Comparison of ENCODE assay signal across 8 cellular contexts in the genomic region with DNA sequence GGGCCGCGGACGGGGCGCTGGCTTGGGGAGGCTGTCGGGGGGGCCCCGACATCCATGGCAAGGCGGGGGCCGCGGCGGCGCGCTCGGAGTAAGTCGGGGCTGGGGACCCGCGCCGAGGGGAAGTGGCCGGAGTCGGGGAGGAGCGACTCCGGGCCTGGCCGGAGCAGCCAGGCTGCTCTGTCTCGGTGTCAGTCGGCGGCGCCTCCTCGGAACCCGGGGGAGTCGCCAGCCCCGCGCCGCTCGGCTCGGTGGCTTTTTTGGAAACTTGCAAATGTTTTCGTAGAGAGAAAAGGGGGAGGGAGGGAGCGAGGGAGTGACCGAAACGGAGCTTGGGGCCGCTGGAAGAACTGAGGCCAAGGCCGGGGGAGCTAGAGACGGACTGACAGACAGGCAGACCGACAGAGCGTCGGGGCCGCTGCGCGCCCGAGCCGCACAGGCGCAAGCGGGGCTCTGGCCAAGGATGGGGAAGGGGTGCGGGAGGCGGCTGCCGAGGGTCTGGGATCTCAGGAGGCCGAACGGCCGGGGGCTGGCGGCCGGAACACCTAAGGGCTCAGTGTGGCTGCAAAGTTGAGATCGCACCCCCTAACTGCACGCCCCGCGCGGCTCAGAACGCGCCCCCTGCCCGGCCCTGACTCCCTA.
DNase-seq lines count a peak whose midpoint lies in the region; ATAC-seq lines count a peak whose summit lies in the region.

No MANE protein-coding gene starts in this region.

- peaks cover 79% of the 10 kb centered on the region for H3K27me3 Mint-ChIP-seq in stimulated activated memory B cell treated with anti-CD40 and anti-IgM and Interleukin-4, amounts not matched to agents 10 μg/mL and 1 μg/mL and 100 μg/mL, for 72 hours

- peaks cover 22% of the 10 kb centered on the region for H3K4me1 Mint-ChIP-seq in stimulated activated memory B cell treated with anti-CD40 and anti-IgM and Interleukin-4, amounts not matched to agents 10 μg/mL and 1 μg/mL and 100 μg/mL, for 72 hours

- ATAC-seq in stimulated activated memory B cell treated with anti-CD40 and anti-IgM and Interleukin-4, amounts not matched to agents 10 μg/mL and 1 μg/mL and 100 μg/mL, for 72 hours, result peak; percentile 18

- DNase-seq in stimulated activated CD4-positive, alpha-beta T cell treated with anti-CD3 and anti-CD28 coated beads, Interleukin-4, amount 100 ng/mL, for 1 hour, result peak; percentile 6
- DNase-seq in stimulated activated CD4-positive, alpha-beta T cell treated with anti-CD3 and anti-CD28 coated beads, Interleukin-1b, Interleukin-23, amount 100 ng/mL, for 48 hours, result no peak
- DNase-seq in amniotic epithelial cell (ENCODE audit: low read depth) (peak; percentile 17), iPS-NIHi7 (ENCODE audit: extremely low spot score) (peak; percentile 56), SKM-1 (lab: John Stamatoyannopoulos, UW; ENCODE audit: unreplicated experiment) (no peak), activated gamma-delta T cell treated with Interleukin-2 at 50 U/mL for 16 hours (no peak), globus pallidus (ENCODE audit: low spot score) (no peak)

- no peak overlapping the region for H3K27ac Mint-ChIP-seq in stimulated activated memory B cell treated with anti-CD40 and anti-IgM and Interleukin-4, amounts not matched to agents 10 μg/mL and 1 μg/mL and 100 μg/mL, for 72 hours

- no peaks in the 10 kb centered on the region for H3K9me3 Mint-ChIP-seq in stimulated activated memory B cell treated with anti-CD40 and anti-IgM and Interleukin-4, amounts not matched to agents 10 μg/mL and 1 μg/mL and 100 μg/mL, for 72 hours

- H3K4me3 Mint-ChIP-seq in stimulated activated memory B cell treated with anti-CD40 and anti-IgM and Interleukin-4, amounts not matched to agents 10 μg/mL and 1 μg/mL and 100 μg/mL, for 72 hours, result peak overlapping the region; percentile 74

- H3K36me3 Mint-ChIP-seq in stimulated activated memory B cell treated with anti-CD40 and anti-IgM and Interleukin-4, amounts not matched to agents 10 μg/mL and 1 μg/mL and 100 μg/mL, for 72 hours, result no peaks in the 10 kb centered on the region

Comparison
In these comparisons a context has a peak if more than half of its experiments do, and no peak if none do; other contexts are left out.
1. DNase-seq: peak in stimulated activated CD4-positive, alpha-beta T cell treated with anti-CD3 and anti-CD28 coated beads, Interleukin-4, amount 100 ng/mL, for 1 hour (single experiment), amniotic epithelial cell (single experiment) and iPS-NIHi7 (single experiment); none in stimulated activated CD4-positive, alpha-beta T cell treated with anti-CD3 and anti-CD28 coated beads, Interleukin-1b, Interleukin-23, amount 100 ng/mL, for 48 hours (single experiment), SKM-1 (single experiment), activated gamma-delta T cell treated with Interleukin-2 at 50 U/mL for 16 hours (single experiment) and globus pallidus (single experiment).